15 cellular contexts compared by ENCODE assay signal in genomic region chr6:130968486-130968885, GRCh38.
DNase-seq lines count a peak whose midpoint lies in the region; ATAC-seq and TF ChIP-seq lines count a peak whose summit lies in the region.
"Had no signal": no experiment of that assay in that cellular context is flagged by ENCODE, and none has a peak within 500 bp of the region (broad histone marks: within the 10 kb centered on the region; RNA-seq: fewer than 3 reads in every experiment).

No MANE protein-coding gene starts in this region.

- H2AFZ ChIP-seq in osteoblast (ENCODE audit: low read length), result no peak overlapping the region

- DNase-seq in left ventricle myocardium inferior, result no peak
- DNase-seq in left ventricle myocardium superior, result no peak
- DNase-seq in fibroblast of pulmonary artery (ENCODE audit: low read depth), result no peak
- DNase-seq in osteoblast (ENCODE audit: insufficient read length, low spot score, missing footprints), result no peak
- DNase-seq in vagina (ENCODE audit: extremely low spot score in 2 of 2), result no peak
- no peak for DNase-seq in colonic mucosa
- no peak for DNase-seq in cerebellar cortex (ENCODE audit: low spot score)
- DNase-seq: ACHN; activated B cell treated with CpG ODN at 0.5 μM for 24 hours; NCI-H1694 treated with DMSO at 0.1 percent for 48 hours; NCI-H526; stimulated activated CD4-positive, alpha-beta T cell treated with anti-CD3 and anti-CD28 coated beads, Interleukin-15, amount 100 ng/mL, for 24 hours; T-cell had no signal

- H3K36me3 ChIP-seq in left ventricle myocardium inferior, result no peaks in the 10 kb centered on the region
- no peaks in the 10 kb centered on the region for H3K36me3 ChIP-seq in osteoblast (ENCODE audit: insufficient read depth, low read length)
- H3K36me3 ChIP-seq in vagina, result no peaks in the 10 kb centered on the region
- H3K36me3 ChIP-seq in colonic mucosa, result no peaks in the 10 kb centered on the region
- H3K36me3 ChIP-seq: suprapubic skin had no signal

- peak overlapping the region; percentile 91 for H3K4me2 ChIP-seq in osteoblast (ENCODE audit: insufficient read depth, low read length)

- intact Hi-C loops in left ventricle myocardium inferior (cut with micrococcal nuclease) (no loop called here), left ventricle myocardium superior (cut with micrococcal nuclease) (no loop called here), vagina (cut with DNase I) (no loop called here), colonic mucosa (cut with DNase I) (no loop called here)

- no peak for TF ChIP-seq POLR2A in vagina (IDR thresholded peaks at IDR 0.05)

- ATAC-seq in left ventricle myocardium superior (no peak), GM21447 (IDR thresholded peaks at IDR 0.05; ENCODE audit: unreplicated experiment) (no peak)
- ATAC-seq: T-cell had no signal

- H3K27me3 ChIP-seq in left ventricle myocardium inferior (ENCODE audit: low read depth) (no peaks in the 10 kb centered on the region), osteoblast (ENCODE audit: insufficient read depth, low read length) (no peaks in the 10 kb centered on the region), vagina (no peaks in the 10 kb centered on the region), colonic mucosa (no peaks in the 10 kb centered on the region)
- H3K27me3 ChIP-seq: suprapubic skin had no signal

- peaks cover 52% of the 10 kb centered on the region for H3K79me2 ChIP-seq in osteoblast (ENCODE audit: insufficient read depth, low read length)

- H3K27ac ChIP-seq in left ventricle myocardium inferior (replicated peaks) (peak overlapping the region; percentile 82), osteoblast (ENCODE audit: low read depth, low read length) (peak overlapping the region; percentile 77), vagina (no peak overlapping the region), colonic mucosa (no peak overlapping the region)
- H3K27ac ChIP-seq: suprapubic skin had no signal

- H4K20me1 ChIP-seq in osteoblast (ENCODE audit: insufficient read depth, low read length), result no peaks in the 10 kb centered on the region

- H3K9me3 ChIP-seq in left ventricle myocardium inferior (replicated peaks), result no peaks in the 10 kb centered on the region
- H3K9me3 ChIP-seq in osteoblast (ENCODE audit: low read depth, low read length), result no peaks in the 10 kb centered on the region
- no peaks in the 10 kb centered on the region for H3K9me3 ChIP-seq in vagina
- no peaks in the 10 kb centered on the region for H3K9me3 ChIP-seq in colonic mucosa
- H3K9me3 ChIP-seq: suprapubic skin had no signal

- no peak for TF ChIP-seq CTCF in left ventricle myocardium inferior (IDR thresholded peaks at IDR 0.05; ENCODE audit: borderline replicate concordance)
- no peak for TF ChIP-seq CTCF in fibroblast of pulmonary artery (IDR thresholded peaks at IDR 0.05; ENCODE audit: low read length, missing control alignments)
- no peak for TF ChIP-seq CTCF in osteoblast (IDR thresholded peaks at IDR 0.05; ENCODE audit: extremely low read depth, low read depth, low read length)
- TF ChIP-seq CTCF in vagina (IDR thresholded peaks at IDR 0.05), result no peak
- TF ChIP-seq CTCF in colonic mucosa (IDR thresholded peaks at IDR 0.05), result no peak

- H3K4me1 ChIP-seq in left ventricle myocardium inferior, result peaks cover 66% of the 10 kb centered on the region
- H3K4me1 ChIP-seq in osteoblast (ENCODE audit: insufficient read depth, low read length), result peaks cover 59% of the 10 kb centered on the region
- H3K4me1 ChIP-seq in vagina, result peaks cover 37% of the 10 kb centered on the region
- H3K4me1 ChIP-seq in colonic mucosa, result no peaks in the 10 kb centered on the region

- no peak overlapping the region for H3K9ac ChIP-seq in colonic mucosa (ENCODE audit: low read depth in 2 of 2, low read length in 2 of 2)

- peak overlapping the region; percentile 62 for H3K4me3 ChIP-seq in left ventricle myocardium inferior
- H3K4me3 ChIP-seq in fibroblast of pulmonary artery (replicated peaks; ENCODE audit: low read depth, low read length), result peak overlapping the region; percentile 57
- H3K4me3 ChIP-seq in osteoblast (ENCODE audit: insufficient read depth, low read length), result peak overlapping the region; percentile 5
- peak overlapping the region; percentile 2 to 13 for H3K4me3 ChIP-seq in vagina
- H3K4me3 ChIP-seq in colonic mucosa, result no peak overlapping the region
- H3K4me3 ChIP-seq: suprapubic skin had no signal

Comparison
In these comparisons a context has a peak if more than half of its experiments do, and no peak if none do; other contexts are left out.
1. H3K27ac ChIP-seq: peak in left ventricle myocardium inferior (single experiment) and osteoblast (single experiment); none in vagina (single experiment) and colonic mucosa (single experiment).